Comparison of ENCODE assay signal across 8 cellular contexts in the genomic region with DNA sequence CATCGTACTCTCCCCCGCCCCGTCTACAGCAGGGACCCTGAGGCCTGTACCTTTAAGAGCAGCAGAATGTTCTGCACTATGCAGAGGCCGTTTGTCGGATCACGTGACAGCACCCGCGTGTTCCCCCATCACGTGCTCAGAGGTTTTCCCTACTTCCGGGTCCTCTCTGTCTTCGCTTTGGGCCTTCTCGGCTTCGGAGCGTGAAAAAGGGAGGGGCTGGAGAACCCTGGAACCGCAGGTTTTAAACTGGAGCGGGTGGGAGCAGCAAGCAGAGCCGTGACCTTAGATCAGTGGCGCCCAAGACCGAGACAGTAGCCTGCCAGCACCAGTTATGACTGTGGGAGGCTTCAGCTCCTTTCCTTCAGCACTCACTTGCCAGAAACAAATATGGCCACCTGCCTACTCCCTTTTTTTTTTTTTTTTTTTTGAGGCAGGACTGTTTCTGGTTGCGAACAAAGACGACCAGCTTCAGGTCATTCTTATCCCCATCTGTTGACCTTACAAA. TPM values are rescaled to one million over a fixed set of nuclear protein-coding genes. Genes with fewer than 3 reads are reported as not detected.
DNase-seq lines count a peak whose midpoint lies in the region; ATAC-seq and TF ChIP-seq lines count a peak whose summit lies in the region.

TSS of gene CLN3 (minus strand) at position 105 of the 505 bp plus-strand sequence. CDS start 315 bp downstream, outside the sequence.

- H3K27ac Mint-ChIP-seq in natural killer cell = peak within 1 kb of the TSS; percentile 98 to 100

- no peaks in the 10 kb centered on the region for H3K36me3 Mint-ChIP-seq in natural killer cell

- no peaks in the 10 kb centered on the region for H3K9me3 Mint-ChIP-seq in natural killer cell

- TF ChIP-seq CTCF in fibroblast of pulmonary artery (IDR thresholded peaks at IDR 0.05; ENCODE audit: low read length, missing control alignments) (no peak), natural killer cell (IDR thresholded peaks at IDR 0.05) (no peak)

- H3K4me3 Mint-ChIP-seq in natural killer cell = peak within 1 kb of the TSS; percentile 99

- ATAC-seq in natural killer cell = peak; percentile 58 to 82 (median 69)

- H3K4me1 Mint-ChIP-seq in natural killer cell = peaks cover 45 to 74% of the 10 kb centered on the region in 2 donors

- intact Hi-C loops in natural killer cell (cut with micrococcal nuclease) = loop anchor here (10.0 kb wide), 1 partner anchor 187 kb away; no protein-coding TSS in a partner anchor

- peak; percentile 56 for TF ChIP-seq POLR2A in Raji (IDR thresholded peaks at IDR 0.05; ENCODE audit: insufficient read depth, low read depth, low read length)

- H3K27me3 Mint-ChIP-seq in natural killer cell (ENCODE audit: low read depth in 2 of 2) = no peaks in the 10 kb centered on the region

- DNase-seq in EH (ENCODE audit: low read depth) (peak; percentile 96), H4 (ENCODE audit: low spot score) (peak; percentile 95), M059J (ENCODE audit: low read depth) (peak; percentile 94), fibroblast of pulmonary artery (ENCODE audit: low read depth) (peak; percentile 97), natural killer cell (peak; percentile 84)
- peak; percentile 75 for DNase-seq in activated T-helper 9 cell treated with anti-CD3 and anti-CD28 coated beads, Interleukin-2, amount 50 U/mL, for 16 hours (ENCODE audit: low read depth)
- peak; percentile 77 to 98 (median 90) for DNase-seq in stimulated activated naive CD4-positive, alpha-beta T cell (lab: John Stamatoyannopoulos, UW)

- peak within 1 kb of the TSS; percentile 100 for H3K4me3 ChIP-seq in fibroblast of pulmonary artery (replicated peaks; ENCODE audit: low read depth, low read length)

RNA-seq across cellular contexts. Expression of gene CLN3, which starts in this region (rescaled TPM):
- total RNA-seq in H4 (2014; rRNA removed; shearing (Covaris generic)) = 15.4 and 18.1 TPM in 2 replicates
- 19.5 and 21.3 TPM in 2 replicates for total RNA-seq in M059J (2014; rRNA removed; shearing (Covaris generic))
- 10 to 100 TPM; 71.1 to 85.3 (median 84.7) TPM for total RNA-seq in natural killer cell

Comparison
In these comparisons a context has a peak if more than half of its experiments do, and no peak if none do; other contexts are left out.
1. Peak in every context shown above with its lines: DNase-seq, ATAC-seq and H3K4me3 ChIP-seq.